ENCODE assay signal across 8 cellular contexts in genomic region chr13:32586022-32586900, GRCh38. TPM values are rescaled to one million over a fixed set of nuclear protein-coding genes. Genes with fewer than 3 reads are reported as not detected.
DNase-seq lines count a peak whose midpoint lies in the region; ATAC-seq, FAIRE-seq and TF ChIP-seq lines count a peak whose summit lies in the region.

TSS of gene PDS5B (plus strand) at chr13:32586452. CDS start at chr13:32648773, 62,321 bp downstream.

- peak within 1 kb of the TSS; percentile 98 for H3K27ac ChIP-seq in WERI-Rb-1
- peak within 1 kb of the TSS; percentile 85 to 96 for H3K27ac ChIP-seq in small intestine (ENCODE audit: low read depth in 1 of 2, low read length in 1 of 2)

- WGBS in small intestine, 3 donors = 0 to 1% (median 1%) methylated on average over 42 to 97 of the region's 97 CpGs

- H3K36me3 ChIP-seq in WERI-Rb-1 (0 out of 2 replicates have a peak, but pooled peaks cover 2% of the 10 kb centered on the region), bronchial epithelial cell (ENCODE audit: control insufficient read depth, insufficient read depth, low read length) (no peaks in the 10 kb centered on the region), small intestine (ENCODE audit: control insufficient read depth in 2 of 2, insufficient read depth in 2 of 2, low read length in 2 of 2) (no peaks in the 10 kb centered on the region)

- peak within 1 kb of the TSS; percentile 85 for H3K4me3 ChIP-seq in AG04449 (ENCODE audit: low read depth, low read length)
- H3K4me3 ChIP-seq in WERI-Rb-1 (ENCODE audit: low read depth, low read length) = peak within 1 kb of the TSS; percentile 86
- peak within 1 kb of the TSS; percentile 83 for H3K4me3 ChIP-seq in bronchial epithelial cell (ENCODE audit: low read depth, low read length)
- H3K4me3 ChIP-seq in small intestine (ENCODE audit: low read depth in 1 of 2, low read length in 2 of 2) = peak within 1 kb of the TSS; percentile 85 to 95

- H3K27me3 ChIP-seq in WERI-Rb-1 (ENCODE audit: insufficient read depth, low read depth, severe bottlenecking) (no peaks in the 10 kb centered on the region), bronchial epithelial cell (ENCODE audit: control insufficient read depth, insufficient read depth, low read length) (no peaks in the 10 kb centered on the region), small intestine (ENCODE audit: control insufficient read depth in 2 of 2, insufficient read depth in 2 of 2, low read length in 2 of 2) (no peaks in the 10 kb centered on the region)

- no peaks in the 10 kb centered on the region for H3K9me3 ChIP-seq in WERI-Rb-1 (ENCODE audit: severe bottlenecking)
- H3K9me3 ChIP-seq in small intestine (ENCODE audit: control insufficient read depth, low read depth) = no peaks in the 10 kb centered on the region

- POLR2A ChIA-PET in AG04449 (lab: Yijun Ruan, JAX) = interaction anchor here (1.2 kb wide), 1 partner anchor 325 kb away, joined by 4 read pairs; no protein-coding TSS in a partner anchor

- peak; percentile 68 for ATAC-seq in GM18870 (IDR thresholded peaks at IDR 0.05; ENCODE audit: unreplicated experiment)
- ATAC-seq in HG03135 (IDR thresholded peaks at IDR 0.05; ENCODE audit: unreplicated experiment) = peak; percentile 82

- no peak for FAIRE-seq in bronchial epithelial cell (lab: Jason Lieb, UNC)
- FAIRE-seq in small intestine (lab: Jason Lieb, UNC) = no peak

- CTCF ChIA-PET in AG04449 (lab: Yijun Ruan, JAX) = interaction anchor here (0.6 to 8.2 kb wide), 33 partner anchors 10 to 1237 kb away, joined by 3 to 154 read pairs (median 4); no protein-coding TSS in a partner anchor

- DNase-seq in AG04449 (ENCODE audit: low read depth, low spot score) (peak; percentile 51), NCI-H2196 treated with DMSO at 0.1 percent for 48 hours (lab: John Stamatoyannopoulos, UW; ENCODE audit: unreplicated experiment) (peak; percentile 49), WERI-Rb-1 (peak; percentile 96), bronchial epithelial cell (ENCODE audit: low read depth) (peak; percentile 77), iPS-NIHi11 (ENCODE audit: low spot score) (peak; percentile 93), small intestine (peak; percentile 95)

- peaks cover 0 to 4% of the 10 kb centered on the region in 2 donors for H3K4me1 ChIP-seq in small intestine (ENCODE audit: control insufficient read depth in 2 of 2, insufficient read depth in 1 of 2, low read depth in 1 of 2, low read length in 1 of 2)

- TF ChIP-seq CTCF in AG04449 (IDR thresholded peaks at IDR 0.05; ENCODE audit: insufficient read depth, low read length, missing control alignments) (peak; percentile 80), WERI-Rb-1 (IDR thresholded peaks at IDR 0.05; ENCODE audit: low read depth, low read length) (peak; percentile 82), bronchial epithelial cell (IDR thresholded peaks at IDR 0.05; ENCODE audit: insufficient read depth, low read length, severe bottlenecking) (peak; percentile 70)

RNA-seq across cellular contexts. Expression of gene PDS5B, which starts in this region (rescaled TPM):
- 8.6 and 8.7 TPM in 2 replicates for total RNA-seq in bronchial epithelial cell
- polyA plus RNA-seq in small intestine = 1 to 10 TPM; 6.5 to 8.8 (median 6.8) TPM

Comparison
In these comparisons a context has a peak if more than half of its experiments do, and no peak if none do; other contexts are left out.
1. Peak in every context shown above with its lines: DNase-seq, ATAC-seq, H3K4me3 ChIP-seq and H3K27ac ChIP-seq.